ENCODE assay signal across 8 cellular contexts in genomic region chr7:65652669-65653068, GRCh38.
A peak's percentile ranks its signal among the peaks of the same experiment; 100 is the strongest.
DNase-seq lines count a peak whose midpoint lies in the region; ATAC-seq, FAIRE-seq and TF ChIP-seq lines count a peak whose summit lies in the region.
"Not testable (repeated sequence)": the region's sequence is repeated elsewhere in the genome, so short reads cannot be mapped to it uniquely, and the experiment has no call there.

No MANE protein-coding gene starts in this region.

- CTCF ChIA-PET in activated CD8-positive, alpha-beta memory T cell treated with anti-CD3 and anti-CD28 coated beads, Interleukin-2, amount 10 ng/mL, durations not matched to agents 7 days and 5 days (lab: Charles Lee); GM12878 (lab: Yijun Ruan, JAX): not testable (repeated sequence)

- TF ChIP-seq POLR2A in GM12878 (IDR thresholded peaks at IDR 0.05; ENCODE audit: low read depth, low read length): not testable (repeated sequence)

- in situ Hi-C loops in GM12878 (cut with MboI): not testable (repeated sequence)

- not testable (repeated sequence) for H2AFZ ChIP-seq in GM12878 (ENCODE audit: control insufficient read depth, low read depth, low read length)

- not testable (repeated sequence) for H3K9ac ChIP-seq in GM12878 (ENCODE audit: control insufficient read depth, insufficient read depth, low read length)

- H3K4me2 ChIP-seq in GM12878 (ENCODE audit: control insufficient read depth, insufficient read depth): not testable (repeated sequence)

- H3K9me3 Mint-ChIP-seq in activated CD8-positive, alpha-beta memory T cell treated with anti-CD3 and anti-CD28 coated beads, Interleukin-2, amount 10 ng/mL, durations not matched to agents 7 days and 5 days (ENCODE audit: low read depth); activated naive CD8-positive, alpha-beta T cell treated with anti-CD3 and anti-CD28 coated beads for 36 hours; activated naive CD8-positive, alpha-beta T cell treated with anti-CD3 and anti-CD28 coated beads, Interleukin-2, amount 10 ng/mL, durations not matched to agents 7 days and 5 days; chondrocyte (ENCODE audit: low read depth): not testable (repeated sequence)
- H3K9me3 Mint-ChIP-seq in stimulated activated naive CD8-positive, alpha-beta T cell treated with anti-CD3 and anti-CD28 coated beads, Interleukin-15, amount 100 ng/mL, for 72 hours: peaks cover 10 to 16% of the 10 kb centered on the region in 2 donors

- TF ChIP-seq CTCF in GM12878 (IDR thresholded peaks at IDR 0.05 in 2 of 3, conservative IDR thresholded peaks at IDR 0.05 in 1 of 3; ENCODE audit: control insufficient read depth in 2 of 3, extremely low read depth in 1 of 3, insufficient read depth in 1 of 3, low read depth in 3 of 3, low read length in 3 of 3); chondrocyte (IDR thresholded peaks at IDR 0.05): not testable (repeated sequence)

- not testable (repeated sequence) for H4K20me1 ChIP-seq in GM12878 (ENCODE audit: control insufficient read depth, insufficient read depth)

- H3K4me1 Mint-ChIP-seq in activated CD8-positive, alpha-beta memory T cell treated with anti-CD3 and anti-CD28 coated beads, Interleukin-2, amount 10 ng/mL, durations not matched to agents 7 days and 5 days; activated naive CD8-positive, alpha-beta T cell treated with anti-CD3 and anti-CD28 coated beads for 36 hours; activated naive CD8-positive, alpha-beta T cell treated with anti-CD3 and anti-CD28 coated beads, Interleukin-2, amount 10 ng/mL, durations not matched to agents 7 days and 5 days; chondrocyte (ENCODE audit: low read depth); stimulated activated naive CD8-positive, alpha-beta T cell treated with anti-CD3 and anti-CD28 coated beads, Interleukin-15, amount 100 ng/mL, for 72 hours: not testable (repeated sequence)

- not testable (repeated sequence) for TF ChIP-seq EP300 in GM12878 (IDR thresholded peaks at IDR 0.05; ENCODE audit: borderline replicate concordance in 1 of 2, control insufficient read depth in 1 of 2, low read depth in 2 of 2, low read length in 2 of 2)

- not testable (repeated sequence) for H3K9me3 ChIP-seq in GM12878 (replicated peaks; ENCODE audit: control insufficient read depth, insufficient read depth, low read length); small intestine (ENCODE audit: control insufficient read depth, low read depth)

- H3K4me3 ChIP-seq in GM12878; small intestine (ENCODE audit: low read depth in 1 of 2, low read length in 2 of 2): not testable (repeated sequence)

- SMC1A ChIA-PET in GM12878 (lab: Charles Lee; ENCODE audit: uncharacterized antibody, unreplicated experiment): not testable (repeated sequence)

- not testable (repeated sequence) for ATAC-seq in activated CD8-positive, alpha-beta memory T cell treated with anti-CD3 and anti-CD28 coated beads, Interleukin-2, amount 10 ng/mL, durations not matched to agents 7 days and 5 days; activated naive CD8-positive, alpha-beta T cell treated with anti-CD3 and anti-CD28 coated beads, Interleukin-2, amount 10 ng/mL, durations not matched to agents 7 days and 5 days (ENCODE audit: low read depth); GM12878; stimulated activated naive CD8-positive, alpha-beta T cell treated with anti-CD3 and anti-CD28 coated beads, Interleukin-15, amount 100 ng/mL, for 72 hours

- not testable (repeated sequence) for H3K79me2 ChIP-seq in GM12878 (ENCODE audit: control insufficient read depth, insufficient read depth, low read length)

- not testable (repeated sequence) for H3K36me3 ChIP-seq in GM12878 (ENCODE audit: control insufficient read depth in 2 of 2, insufficient read depth in 2 of 2, low read length in 1 of 2); small intestine (ENCODE audit: control insufficient read depth in 2 of 2, insufficient read depth in 2 of 2, low read length in 2 of 2)

- FAIRE-seq in GM12878 (lab: Jason Lieb, UNC): not testable (repeated sequence)
- FAIRE-seq in frontal cortex (lab: Jason Lieb, UNC) (peak; percentile 69), small intestine (lab: Jason Lieb, UNC) (peak; percentile 51)

- not testable (repeated sequence) for H3K4me1 ChIP-seq in GM12878 (ENCODE audit: control insufficient read depth, insufficient read depth, low read length); small intestine (ENCODE audit: control insufficient read depth in 2 of 2, insufficient read depth in 1 of 2, low read depth in 1 of 2, low read length in 1 of 2)

- WGBS in GM12878 (ENCODE audit: insufficient coverage, insufficient replicate concordance, low lambda C conversion rate, missing lambda C conversion rate): no CpG with 5 or more reads among the region's 1 CpG
- WGBS in small intestine, 3 donors: no CpG with 5 or more reads among the region's 1 CpG

- peak overlapping the region; percentile 15 for H3K27ac Mint-ChIP-seq in activated CD8-positive, alpha-beta memory T cell treated with anti-CD3 and anti-CD28 coated beads, Interleukin-2, amount 10 ng/mL, durations not matched to agents 7 days and 5 days
- H3K27ac Mint-ChIP-seq in activated naive CD8-positive, alpha-beta T cell treated with anti-CD3 and anti-CD28 coated beads for 36 hours: peak overlapping the region; percentile 42
- H3K27ac Mint-ChIP-seq in activated naive CD8-positive, alpha-beta T cell treated with anti-CD3 and anti-CD28 coated beads, Interleukin-2, amount 10 ng/mL, durations not matched to agents 7 days and 5 days: peak overlapping the region; percentile 52
- H3K27ac Mint-ChIP-seq in chondrocyte (ENCODE audit: unreplicated experiment): peak overlapping the region; percentile 36
- peak overlapping the region; percentile 19 to 54 for H3K27ac Mint-ChIP-seq in stimulated activated naive CD8-positive, alpha-beta T cell treated with anti-CD3 and anti-CD28 coated beads, Interleukin-15, amount 100 ng/mL, for 72 hours

- intact Hi-C loops in GM12878 (cut with micrococcal nuclease; ENCODE audit: unreplicated experiment): not testable (repeated sequence)

- not testable (repeated sequence) for BruUV-seq in GM12878 (replicated peaks; lab: Mats Ljungman, UMichigan)

- RAD21 ChIA-PET in GM12878 (lab: Charles Lee; ENCODE audit: unreplicated experiment): not testable (repeated sequence)

- not testable (repeated sequence) for H3K4me3 Mint-ChIP-seq in activated CD8-positive, alpha-beta memory T cell treated with anti-CD3 and anti-CD28 coated beads, Interleukin-2, amount 10 ng/mL, durations not matched to agents 7 days and 5 days; activated naive CD8-positive, alpha-beta T cell treated with anti-CD3 and anti-CD28 coated beads for 36 hours; activated naive CD8-positive, alpha-beta T cell treated with anti-CD3 and anti-CD28 coated beads, Interleukin-2, amount 10 ng/mL, durations not matched to agents 7 days and 5 days; chondrocyte (ENCODE audit: unreplicated experiment); stimulated activated naive CD8-positive, alpha-beta T cell treated with anti-CD3 and anti-CD28 coated beads, Interleukin-15, amount 100 ng/mL, for 72 hours

- H3K27me3 ChIP-seq in GM12878 (replicated peaks in 1 of 2; ENCODE audit: control insufficient read depth in 2 of 2, insufficient read depth in 2 of 2, low read length in 1 of 2); small intestine (ENCODE audit: control insufficient read depth in 2 of 2, insufficient read depth in 2 of 2, low read length in 2 of 2): not testable (repeated sequence)

- H3K36me3 Mint-ChIP-seq in activated CD8-positive, alpha-beta memory T cell treated with anti-CD3 and anti-CD28 coated beads, Interleukin-2, amount 10 ng/mL, durations not matched to agents 7 days and 5 days; activated naive CD8-positive, alpha-beta T cell treated with anti-CD3 and anti-CD28 coated beads for 36 hours; activated naive CD8-positive, alpha-beta T cell treated with anti-CD3 and anti-CD28 coated beads, Interleukin-2, amount 10 ng/mL, durations not matched to agents 7 days and 5 days; chondrocyte (ENCODE audit: low read depth): not testable (repeated sequence)

- not testable (repeated sequence) for H3K27me3 Mint-ChIP-seq in activated CD8-positive, alpha-beta memory T cell treated with anti-CD3 and anti-CD28 coated beads, Interleukin-2, amount 10 ng/mL, durations not matched to agents 7 days and 5 days; activated naive CD8-positive, alpha-beta T cell treated with anti-CD3 and anti-CD28 coated beads for 36 hours; activated naive CD8-positive, alpha-beta T cell treated with anti-CD3 and anti-CD28 coated beads, Interleukin-2, amount 10 ng/mL, durations not matched to agents 7 days and 5 days; chondrocyte (ENCODE audit: low read depth)
- H3K27me3 Mint-ChIP-seq in stimulated activated naive CD8-positive, alpha-beta T cell treated with anti-CD3 and anti-CD28 coated beads, Interleukin-15, amount 100 ng/mL, for 72 hours: peaks cover 17% of the 10 kb centered on the region

- TF ChIP-seq RAD21 in GM12878 (IDR thresholded peaks at IDR 0.05; ENCODE audit: insufficient read depth, low read depth, low read length): not testable (repeated sequence)

- H3K27ac ChIP-seq in GM12878 (ENCODE audit: control insufficient read depth, insufficient read depth); small intestine (ENCODE audit: low read depth in 1 of 2, low read length in 1 of 2): not testable (repeated sequence)

- POLR2A ChIA-PET in activated naive CD8-positive, alpha-beta T cell treated with anti-CD3 and anti-CD28 coated beads, Interleukin-2, amount 10 ng/mL, durations not matched to agents 7 days and 5 days (lab: Charles Lee); GM12878 (lab: Charles Lee): not testable (repeated sequence)

- DNase-seq in activated CD8-positive, alpha-beta memory T cell treated with anti-CD3 and anti-CD28 coated beads, Interleukin-2, amount 10 ng/mL, durations not matched to agents 7 days and 5 days; activated naive CD8-positive, alpha-beta T cell treated with anti-CD3 and anti-CD28 coated beads for 36 hours; activated naive CD8-positive, alpha-beta T cell treated with anti-CD3 and anti-CD28 coated beads, Interleukin-2, amount 10 ng/mL, durations not matched to agents 7 days and 5 days; GM12878 (ENCODE audit: low read depth, low spot score); chondrocyte (ENCODE audit: low spot score); frontal cortex (ENCODE audit: low spot score in 2 of 2); small intestine; stimulated activated naive CD8-positive, alpha-beta T cell treated with anti-CD3 and anti-CD28 coated beads, Interleukin-15, amount 100 ng/mL, for 72 hours: not testable (repeated sequence)
